Comparison of ENCODE assay signal across 8 cellular contexts in genomic region chr2:70086838-70087702, GRCh38. TPM values are rescaled to one million over a fixed set of nuclear protein-coding genes. Genes with fewer than 3 reads are reported as not detected.
DNase-seq lines count a peak whose midpoint lies in the region; ATAC-seq and TF ChIP-seq lines count a peak whose summit lies in the region.

PCBP1 (plus strand) TSS chr2:70087477; CDS start chr2:70087744, 267 bp downstream.

- no peak for TF ChIP-seq CTCF in Caco-2 (IDR thresholded peaks at IDR 0.05; ENCODE audit: insufficient read depth in 1 of 2, low read depth in 1 of 2, low read length in 1 of 2, severe bottlenecking in 1 of 2, unreplicated experiment in 1 of 2)
- TF ChIP-seq CTCF in IMR-90 (conservative IDR thresholded peaks at IDR 0.05; ENCODE audit: low read depth, low read length): no peak
- no peak for TF ChIP-seq CTCF in OCI-LY3 (IDR thresholded peaks at IDR 0.05; ENCODE audit: low read depth, low read length)
- no peak for TF ChIP-seq CTCF in endodermal cell (conservative IDR thresholded peaks at IDR 0.05)

- POLR2A ChIA-PET in Caco-2 (lab: Charles Lee): interaction anchor here (0.6 to 2.7 kb wide), 9 partner anchors 16 to 206 kb away, joined by 3 to 24 read pairs (median 5); partner anchors contain the start of genes MXD1 and SNRPG
- POLR2A ChIA-PET in IMR-90 (lab: Charles Lee; ENCODE audit: unreplicated experiment): interaction anchor here (0.6 to 1.3 kb wide), 5 partner anchors 17 to 173 kb away, joined by 3 to 6 read pairs (median 3); partner anchors contain the start of gene MXD1

- peak; percentile 2; the same call in 1 of the 2 replicates for TF ChIP-seq RAD21 in IMR-90 (IDR thresholded peaks at IDR 0.05; ENCODE audit: low read length)

- H2AFZ ChIP-seq in IMR-90 (replicated peaks; ENCODE audit: low read length, poor library complexity): peak within 1 kb of the TSS; percentile 94
- peak within 1 kb of the TSS; percentile 95 for H2AFZ ChIP-seq in OCI-LY3 (ENCODE audit: low read depth, low read length)

- H3K9me3 ChIP-seq in Caco-2: no peaks in the 10 kb centered on the region
- H3K9me3 ChIP-seq in IMR-90 (ENCODE audit: control insufficient read depth, insufficient read depth, low read length): no peaks in the 10 kb centered on the region
- no peaks in the 10 kb centered on the region for H3K9me3 ChIP-seq in OCI-LY3 (ENCODE audit: insufficient read depth, low read length)
- no peaks in the 10 kb centered on the region for H3K9me3 ChIP-seq in endodermal cell (ENCODE audit: control insufficient read depth, low read length)

- H3K4me3 Mint-ChIP-seq in Caco-2 (ENCODE audit: unreplicated experiment) (peak within 1 kb of the TSS; percentile 92), endodermal cell (peak within 1 kb of the TSS; percentile 98)

- in situ Hi-C loops in IMR-90 (cut with MboI; ENCODE audit: low sequenced_read_pairs): no loop called here

- ATAC-seq in GM21515 (IDR thresholded peaks at IDR 0.05; ENCODE audit: unreplicated experiment) (peak; percentile 34), IMR-90 (ENCODE audit: low read depth) (peak; percentile 73)

- H3K27me3 ChIP-seq in Caco-2 (replicated peaks; ENCODE audit: control insufficient read depth, insufficient read depth, low read length) (no peaks in the 10 kb centered on the region), IMR-90 (ENCODE audit: control insufficient read depth, insufficient read depth, low read length) (no peaks in the 10 kb centered on the region), OCI-LY3 (ENCODE audit: low read depth, low read length) (no peaks in the 10 kb centered on the region), endodermal cell (ENCODE audit: control insufficient read depth, insufficient read depth, low read length, poor library complexity, severe bottlenecking) (no peaks in the 10 kb centered on the region)

- H3K27ac ChIP-seq in IMR-90 (ENCODE audit: insufficient read depth, low read length): peak within 1 kb of the TSS; percentile 100
- peak within 1 kb of the TSS; percentile 99 for H3K27ac ChIP-seq in OCI-LY3 (ENCODE audit: low read length)
- H3K27ac ChIP-seq in endodermal cell (ENCODE audit: low read depth, low read length): peak within 1 kb of the TSS; percentile 100

- H4K20me1 ChIP-seq in IMR-90 (ENCODE audit: insufficient read depth, low read length) (peaks cover 10% of the 10 kb centered on the region), OCI-LY3 (ENCODE audit: insufficient read depth, low read length) (peaks cover 4% of the 10 kb centered on the region; the same call in 1 of the 2 replicates)

- H3K9me1 ChIP-seq in IMR-90 (ENCODE audit: insufficient read depth, low read length): peaks cover 14% of the 10 kb centered on the region

- no TSS peak for BruUV-seq in Caco-2 (replicated peaks; lab: Mats Ljungman, UMichigan)
- BruUV-seq in IMR-90 (replicated peaks; lab: Mats Ljungman, UMichigan): no TSS peak

- H3K9ac ChIP-seq in IMR-90 (ENCODE audit: low read depth, low read length) (peak within 1 kb of the TSS; percentile 100), OCI-LY3 (ENCODE audit: low read length) (peak within 1 kb of the TSS; percentile 100), endodermal cell (ENCODE audit: extremely low read depth, low read length, poor library complexity, severe bottlenecking) (peak within 1 kb of the TSS; percentile 100)

- intact Hi-C loops in Caco-2 (cut with micrococcal nuclease; ENCODE audit: unreplicated experiment): loop anchor here (1.0 to 5.0 kb wide), 6 partner anchors 21 to 205 kb away; partner anchors contain the start of genes C2orf42, SNRPG and TIA1
- intact Hi-C loops in IMR-90 (cut with micrococcal nuclease): loop anchor here (1.0 to 10.0 kb wide), 5 partner anchors 37 to 362 kb away; partner anchors contain the start of gene TIA1

- H4K8ac ChIP-seq in IMR-90 (ENCODE audit: low read depth in 2 of 2, low read length in 2 of 2): peak within 1 kb of the TSS; percentile 100

- peak within 1 kb of the TSS; percentile 94 for H2BK120ac ChIP-seq in IMR-90 (ENCODE audit: low read depth, low read length)

- H2AK9ac ChIP-seq in IMR-90 (replicated peaks; ENCODE audit: low read depth, low read length, poor library complexity): peak within 1 kb of the TSS; percentile 100

- H3K4me1 Mint-ChIP-seq in Caco-2 (ENCODE audit: low read depth, unreplicated experiment) (peaks cover 29% of the 10 kb centered on the region), endodermal cell (peaks cover 33% of the 10 kb centered on the region)

- H3K14ac ChIP-seq in IMR-90 (replicated peaks; ENCODE audit: low read depth, low read length): peak within 1 kb of the TSS; percentile 99

- H2BK20ac ChIP-seq in IMR-90 (ENCODE audit: low read depth, low read length): peak within 1 kb of the TSS; percentile 87

- peak within 1 kb of the TSS; percentile 100 for H2AK5ac ChIP-seq in IMR-90 (ENCODE audit: low read depth, low read length)

- H3K36me3 ChIP-seq in Caco-2 (ENCODE audit: control insufficient read depth, insufficient read depth, low read length) (peaks cover 7% of the 10 kb centered on the region), IMR-90 (ENCODE audit: control insufficient read depth, insufficient read depth, low read length) (peaks cover 20% of the 10 kb centered on the region), OCI-LY3 (replicated peaks; ENCODE audit: low read depth, low read length) (peaks cover 36% of the 10 kb centered on the region), endodermal cell (ENCODE audit: control insufficient read depth, insufficient read depth, low read length) (peaks cover 35% of the 10 kb centered on the region)

- H3K4ac ChIP-seq in IMR-90 (ENCODE audit: low read depth, low read length): peak within 1 kb of the TSS; percentile 99

- peaks cover 71% of the 10 kb centered on the region for H3K36me3 Mint-ChIP-seq in Caco-2 (ENCODE audit: insufficient read depth, unreplicated experiment)
- H3K36me3 Mint-ChIP-seq in endodermal cell (ENCODE audit: low read depth): peaks cover 36% of the 10 kb centered on the region

- peak within 1 kb of the TSS; percentile 99 for H2BK5ac ChIP-seq in IMR-90 (ENCODE audit: low read depth, low read length, poor library complexity, severe bottlenecking)

- peak within 1 kb of the TSS; percentile 100 for H4K5ac ChIP-seq in IMR-90 (ENCODE audit: low read depth, low read length)

- WGBS in IMR-90 (ENCODE audit: extremely low coverage in 2 of 2, insufficient read length in 1 of 2), 2 experiments: 0% methylated on average over 6 of the region's 94 CpGs; no CpG with 5 or more reads in 1 of the 2 experiments
- WGBS in endodermal cell (ENCODE audit: insufficient coverage in 1 of 2, insufficient read length in 1 of 2), 2 experiments: 0% methylated on average over 23 to 94 of the region's 94 CpGs

- H3K9me3 Mint-ChIP-seq in Caco-2 (ENCODE audit: unreplicated experiment) (no peaks in the 10 kb centered on the region), endodermal cell (no peaks in the 10 kb centered on the region)

- peak within 1 kb of the TSS; percentile 100 for H4K91ac ChIP-seq in IMR-90 (ENCODE audit: insufficient read depth, low read depth, low read length)

- H2BK15ac ChIP-seq in IMR-90 (ENCODE audit: low read depth, low read length): peak within 1 kb of the TSS; percentile 98

- H3K27ac Mint-ChIP-seq in Caco-2 (ENCODE audit: unreplicated experiment): peak within 1 kb of the TSS; percentile 100
- peak within 1 kb of the TSS; percentile 100 for H3K27ac Mint-ChIP-seq in endodermal cell

- CTCF ChIA-PET in Caco-2 (lab: Charles Lee): no interaction called here
- CTCF ChIA-PET in IMR-90 (lab: Yijun Ruan, JAX): interaction anchor here (0.6 kb wide), 1 partner anchor 112 kb away, joined by 4 read pairs; no protein-coding TSS in a partner anchor

- H3K79me1 ChIP-seq in IMR-90 (ENCODE audit: low read depth in 1 of 2, low read length in 2 of 2): peaks cover 19 to 64% of the 10 kb centered on the region in 2 experiments

- DNase-seq in Caco-2 (peak; percentile 96 to 98), IMR-90 (peak; percentile 95), endodermal cell (peak; percentile 96), mesenteric fat pad (ENCODE audit: low spot score) (peak; percentile 99)
- DNase-seq in activated CD8-positive, alpha-beta memory T cell treated with anti-CD3 and anti-CD28 coated beads, Interleukin-2, amount 50 U/mL, for 24 hours (ENCODE audit: extremely low read depth): peak; percentile 87
- DNase-seq in stimulated activated CD8-positive, alpha-beta memory T cell treated with anti-CD3 and anti-CD28 coated beads, Interleukin-12 subunit alpha, Interleukin-12 subunit beta, amount 100 ng/mL, for 4 hours (ENCODE audit: low read depth): peak; percentile 93

- H3K27me3 Mint-ChIP-seq in Caco-2 (ENCODE audit: insufficient read depth, unreplicated experiment) (no peaks in the 10 kb centered on the region), endodermal cell (ENCODE audit: insufficient read depth) (no peaks in the 10 kb centered on the region)

- peak within 1 kb of the TSS; percentile 100 for H3K56ac ChIP-seq in IMR-90 (ENCODE audit: extremely low read depth, insufficient read depth, low read length)

- H3K18ac ChIP-seq in IMR-90 (ENCODE audit: low read depth, low read length): peak within 1 kb of the TSS; percentile 99

- peaks cover 33% of the 10 kb centered on the region for H3K79me2 ChIP-seq in OCI-LY3 (ENCODE audit: low read length)

- H3K4me2 ChIP-seq in IMR-90 (ENCODE audit: low read depth, low read length) (peak within 1 kb of the TSS; percentile 97), OCI-LY3 (ENCODE audit: low read length) (peak within 1 kb of the TSS; percentile 97)

- peak; percentile 76 for TF ChIP-seq POLR2A in IMR-90 (IDR thresholded peaks at IDR 0.05; ENCODE audit: low read depth, low read length)

- dilution Hi-C loops in IMR-90 (cut with HindIII; ENCODE audit: low sequenced_read_pairs, unreplicated experiment): no loop called here

- H3K23ac ChIP-seq in IMR-90 (ENCODE audit: low read depth, low read length): peak within 1 kb of the TSS; percentile 98

- H3K4me3 ChIP-seq in Caco-2 (ENCODE audit: low read depth, low read length) (peak within 1 kb of the TSS; percentile 68), IMR-90 (ENCODE audit: insufficient read depth, low read depth, low read length) (peak within 1 kb of the TSS; percentile 95), OCI-LY3 (ENCODE audit: low read length) (peak within 1 kb of the TSS; percentile 91), endodermal cell (ENCODE audit: low read length) (peak within 1 kb of the TSS; percentile 94)

- H3K4me1 ChIP-seq in Caco-2 (peaks cover 17% of the 10 kb centered on the region; the same call in 1 of the 2 replicates), IMR-90 (ENCODE audit: control insufficient read depth, insufficient read depth, low read length) (peaks cover 6% of the 10 kb centered on the region), OCI-LY3 (ENCODE audit: low read length) (peaks cover 45% of the 10 kb centered on the region), endodermal cell (ENCODE audit: control insufficient read depth, insufficient read depth, low read length) (peaks cover 13% of the 10 kb centered on the region)

RNA-seq across cellular contexts. Expression of gene PCBP1, which starts in this region (rescaled TPM):
- total RNA-seq in Caco-2 (2022) (308 and 319 TPM in 2 replicates), IMR-90 (2012; rRNA removed) (33.6 and 33.7 TPM in 2 replicates), endodermal cell (100 to 1,000 TPM; 344 to 357 TPM), mesenteric fat pad (399 TPM)
- 166 and 171 TPM in 2 replicates for polyA plus RNA-seq in IMR-90 (2012; rRNA removed)
- polyA plus RNA-seq in IMR-90 (2012; cell fraction: cytosol; rRNA removed): 110 and 170 TPM in 2 replicates
- polyA plus RNA-seq in IMR-90 (2012; cell fraction: nucleus; rRNA removed; ENCODE audit: low replicate concordance): 68.9 and 69.8 TPM in 2 replicates
- 354 TPM for polyA plus RNA-seq in endodermal cell (2013, experiment 1 of 2)
- polyA plus RNA-seq in endodermal cell (2013, experiment 2 of 2): 313 TPM

Comparison
In these comparisons a context has a peak if more than half of its experiments do, and no peak if none do; other contexts are left out.
1. Peak in every context shown above with its lines: DNase-seq, ATAC-seq, H3K4me3 ChIP-seq and H3K27ac ChIP-seq.